1 cellular context compared by ENCODE assay signal in the genomic region with DNA sequence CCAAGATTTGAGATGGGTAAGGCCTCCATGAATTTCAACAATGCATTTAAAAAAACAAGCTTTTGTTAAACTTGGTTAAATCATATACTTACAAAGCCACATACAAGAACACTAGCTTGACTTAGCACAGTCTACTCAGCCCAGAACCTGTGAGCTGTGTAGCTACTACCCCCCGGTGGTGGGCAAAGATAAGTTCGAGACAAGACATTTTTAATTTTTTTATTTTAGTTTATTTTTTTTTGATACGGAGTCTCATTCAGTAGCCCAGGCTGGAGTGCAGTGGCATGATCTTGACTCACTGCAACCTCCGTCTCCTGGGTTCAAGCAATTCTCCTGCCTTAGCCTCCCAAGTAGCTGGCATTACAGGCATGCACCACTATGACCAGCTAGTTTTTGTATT.
A peak's percentile ranks its signal among the peaks of the same experiment; 100 is the strongest.
TF ChIP-seq lines count a peak whose summit lies in the region.

No MANE protein-coding gene starts in this region.

TF ChIP-seq in HepG2, 621 proteins besides CTCF, POLR2A, EP300 and RAD21:
- TF ChIP-seq STAG1 (CRISPR knock-in tag; IDR thresholded peaks at IDR 0.05) = peak; percentile 45
- TF ChIP-seq ZNF276 (CRISPR knock-in tag; IDR thresholded peaks at IDR 0.05; ENCODE audit: low read depth) = no peak
